8 cellular contexts compared by ENCODE assay signal in genomic region chr3:142211034-142211433, GRCh38. TPM values are rescaled to one million over a fixed set of nuclear protein-coding genes. Genes with fewer than 3 reads are reported as not detected.
DNase-seq lines count a peak whose midpoint lies in the region; ATAC-seq and TF ChIP-seq lines count a peak whose summit lies in the region.

No MANE protein-coding gene starts in this region.

- H3K4me3 ChIP-seq in kidney epithelial cell (ENCODE audit: low read depth, low read length): no peak overlapping the region
- no peak overlapping the region for H3K4me3 ChIP-seq in lower lobe of right lung

- H3K27me3 ChIP-seq in kidney epithelial cell (ENCODE audit: control insufficient read depth, insufficient read depth, low read length) (no peaks in the 10 kb centered on the region), lower lobe of right lung (ENCODE audit: low read depth) (no peaks in the 10 kb centered on the region)

- DNase-seq in COR-L47 (lab: John Stamatoyannopoulos, UW) (peak; percentile 43), kidney epithelial cell (ENCODE audit: low read depth) (no peak), MV-4-11 (lab: John Stamatoyannopoulos, UW) (no peak), LoVo (ENCODE audit: low spot score) (no peak), activated gamma-delta T cell (lab: John Stamatoyannopoulos, UW) (no peak), lower lobe of right lung (no peak)
- DNase-seq in activated CD8-positive, alpha-beta T cell treated with anti-CD3 and anti-CD28 coated beads for 36 hours: peak; percentile 51

- peaks cover 3% of the 10 kb centered on the region for H3K9me3 Mint-ChIP-seq in activated CD8-positive, alpha-beta T cell treated with anti-CD3 and anti-CD28 coated beads for 36 hours

- no peak overlapping the region for H3K27ac Mint-ChIP-seq in activated CD8-positive, alpha-beta T cell treated with anti-CD3 and anti-CD28 coated beads for 36 hours

- H3K4me3 Mint-ChIP-seq in activated CD8-positive, alpha-beta T cell treated with anti-CD3 and anti-CD28 coated beads for 36 hours: no peak overlapping the region

- no peak for TF ChIP-seq CTCF in activated CD8-positive, alpha-beta T cell treated with anti-CD3 and anti-CD28 coated beads for 36 hours (IDR thresholded peaks at IDR 0.05)
- TF ChIP-seq CTCF in kidney epithelial cell (IDR thresholded peaks at IDR 0.05; ENCODE audit: insufficient read depth, low read length, poor library complexity, severe bottlenecking) (peak; percentile 35), lower lobe of right lung (IDR thresholded peaks at IDR 0.05) (no peak)

- CTCF ChIA-PET in activated CD8-positive, alpha-beta T cell treated with anti-CD3 and anti-CD28 coated beads for 36 hours (lab: Charles Lee): interaction anchor here (1.2 kb wide), 1 partner anchor 82 kb away, joined by 3 read pairs; no protein-coding TSS in a partner anchor

- POLR2A ChIA-PET in activated CD8-positive, alpha-beta T cell treated with anti-CD3 and anti-CD28 coated beads for 36 hours (lab: Charles Lee): no interaction called here

- H3K27me3 Mint-ChIP-seq in activated CD8-positive, alpha-beta T cell treated with anti-CD3 and anti-CD28 coated beads for 36 hours: no peaks in the 10 kb centered on the region

- peaks cover 14% of the 10 kb centered on the region for H3K4me1 ChIP-seq in lower lobe of right lung

- ATAC-seq in HG02938 (IDR thresholded peaks at IDR 0.05; ENCODE audit: unreplicated experiment) (peak; percentile 54), lower lobe of right lung (no peak)
- no peak for ATAC-seq in activated CD8-positive, alpha-beta T cell treated with anti-CD3 and anti-CD28 coated beads for 36 hours

- H3K27ac ChIP-seq in lower lobe of right lung: no peak overlapping the region

- intact Hi-C loops in activated CD8-positive, alpha-beta T cell treated with anti-CD3 and anti-CD28 coated beads for 36 hours (cut with micrococcal nuclease): no loop called here
- intact Hi-C loops in lower lobe of right lung (cut with DNase I): no loop called here

- H3K4me1 Mint-ChIP-seq in activated CD8-positive, alpha-beta T cell treated with anti-CD3 and anti-CD28 coated beads for 36 hours (ENCODE audit: low read depth): peaks cover 6% of the 10 kb centered on the region

- peaks cover 51% of the 10 kb centered on the region for H3K36me3 Mint-ChIP-seq in activated CD8-positive, alpha-beta T cell treated with anti-CD3 and anti-CD28 coated beads for 36 hours (ENCODE audit: low read depth)

- H3K9me3 ChIP-seq in lower lobe of right lung: no peaks in the 10 kb centered on the region

- H3K36me3 ChIP-seq in kidney epithelial cell (ENCODE audit: control insufficient read depth, insufficient read depth, low read length) (no peaks in the 10 kb centered on the region), lower lobe of right lung (peaks cover 39% of the 10 kb centered on the region)

RNA-seq across cellular contexts. Expression of gene GK5, which starts 14.4 kb away (rescaled TPM):
- 10 to 100 TPM; 11.0 to 16.2 TPM for total RNA-seq in activated CD8-positive, alpha-beta T cell treated with anti-CD3 and anti-CD28 coated beads for 36 hours
- 5.5 TPM in 2 replicates for total RNA-seq in kidney epithelial cell
- total RNA-seq in lower lobe of right lung: 13.5 TPM

Comparison
In these comparisons a context has a peak if more than half of its experiments do, and no peak if none do; other contexts are left out.
1. DNase-seq: peak in COR-L47 (single experiment) and activated CD8-positive, alpha-beta T cell treated with anti-CD3 and anti-CD28 coated beads for 36 hours (single experiment); none in kidney epithelial cell (single experiment), MV-4-11 (single experiment), LoVo (single experiment), activated gamma-delta T cell (single experiment) and lower lobe of right lung (single experiment).